ENCODE assay signal across 11 cellular contexts in genomic region chr10:687583-688286, GRCh38. TPM values are rescaled to one million over a fixed set of nuclear protein-coding genes. Genes with fewer than 3 reads are reported as not detected.
DNase-seq lines count a peak whose midpoint lies in the region; ATAC-seq and TF ChIP-seq lines count a peak whose summit lies in the region.
"Had no signal": no experiment of that assay in that cellular context is flagged by ENCODE, and none has a peak within 500 bp of the region (broad histone marks: within the 10 kb centered on the region; RNA-seq: fewer than 3 reads in every experiment).

No MANE protein-coding gene starts in this region.

- TF ChIP-seq EP300 in esophagus muscularis mucosa (IDR thresholded peaks at IDR 0.05) = no peak

- H3K9me3 ChIP-seq in A673 (ENCODE audit: low read depth, low read length, poor library complexity, severe bottlenecking) (no peaks in the 10 kb centered on the region), HUES6 (ENCODE audit: control insufficient read depth, insufficient read depth, low read depth, low read length) (no peaks in the 10 kb centered on the region), esophagus muscularis mucosa (no peaks in the 10 kb centered on the region), neuron (ENCODE audit: low read length) (no peaks in the 10 kb centered on the region), SJCRH30 (replicated peaks) (no peaks in the 10 kb centered on the region)

- TSS peak; percentile 44 for BruUV-seq in A673 (replicated peaks; lab: Mats Ljungman, UMichigan)

- POLR2A ChIA-PET in A673 (lab: Charles Lee; ENCODE audit: low non-redundant PET) = no interaction called here

- DNase-seq in A673 (ENCODE audit: low spot score) (no peak), esophagus muscularis mucosa (ENCODE audit: extremely low spot score) (peak; percentile 86), SJCRH30 (no peak), NCI-H69 (lab: John Stamatoyannopoulos, UW) (no peak), foreskin keratinocyte (no peak)
- DNase-seq in stimulated activated CD4-positive, alpha-beta T cell treated with anti-CD3 and anti-CD28 coated beads, Interleukin-4, amount 100 ng/mL, for 24 hours = no peak
- DNase-seq: activated CD8-positive, alpha-beta memory T cell treated with anti-CD3 and anti-CD28 coated beads, Interleukin-2, amount 10 ng/mL, durations not matched to agents 7 days and 5 days; NCI-H1694; stimulated activated CD4-positive, alpha-beta T cell treated with anti-CD3 and anti-CD28 coated beads, Interleukin-4, amount 100 ng/mL, for 1 hour had no signal

- 43% methylated on average over 13 of the region's 19 CpGs for WGBS in esophagus muscularis mucosa

- no peak for ATAC-seq in foreskin keratinocyte
- ATAC-seq: activated CD8-positive, alpha-beta memory T cell treated with anti-CD3 and anti-CD28 coated beads, Interleukin-2, amount 10 ng/mL, durations not matched to agents 7 days and 5 days had no signal

- H3K4me1 ChIP-seq in A673 (ENCODE audit: insufficient read depth, low read length, poor library complexity, severe bottlenecking) (peaks cover 12% of the 10 kb centered on the region), HUES6 (ENCODE audit: control insufficient read depth, insufficient read depth, low read length) (peaks cover 5% of the 10 kb centered on the region; the same call in 1 of the 2 replicates), esophagus muscularis mucosa (peaks cover 32 to 66% (median 61%) of the 10 kb centered on the region in 4 donors), neuron (ENCODE audit: insufficient read depth, low read length) (peaks cover 17% of the 10 kb centered on the region), SJCRH30 (peaks cover 1% of the 10 kb centered on the region; the same call in 1 of the 2 replicates), foreskin keratinocyte (peaks cover 5% of the 10 kb centered on the region)

- CTCF ChIA-PET in A673 (lab: Charles Lee) = interaction anchor here (0.5 kb wide), 1 partner anchor 387 kb away, joined by 3 read pairs; no protein-coding TSS in a partner anchor

- no peak overlapping the region for H3K27ac ChIP-seq in A673 (ENCODE audit: low read depth, low read length, poor library complexity, severe bottlenecking)
- no peak overlapping the region for H3K27ac ChIP-seq in HUES6 (ENCODE audit: low read depth, low read length)
- peak overlapping the region; percentile 85 to 98 (median 94) for H3K27ac ChIP-seq in esophagus muscularis mucosa (replicated peaks in 1 of 4)
- no peak overlapping the region for H3K27ac ChIP-seq in SJCRH30
- no peak overlapping the region for H3K27ac ChIP-seq in foreskin keratinocyte

- no peak for TF ChIP-seq POLR2A in esophagus muscularis mucosa (IDR thresholded peaks at IDR 0.05; ENCODE audit: low read depth)

- H2AFZ ChIP-seq in neuron (ENCODE audit: low read depth, low read length) = no peak overlapping the region

- H3K27me3 ChIP-seq in A673 (replicated peaks; ENCODE audit: insufficient read depth, low read depth, low read length, poor library complexity) (no peaks in the 10 kb centered on the region), HUES6 (ENCODE audit: control insufficient read depth, insufficient read depth, low read length) (peaks cover 25% of the 10 kb centered on the region), esophagus muscularis mucosa (no peaks in the 10 kb centered on the region), neuron (ENCODE audit: insufficient read depth, low read length) (no peaks in the 10 kb centered on the region), SJCRH30 (no peaks in the 10 kb centered on the region), foreskin keratinocyte (no peaks in the 10 kb centered on the region)

- intact Hi-C loops in A673 (cut with micrococcal nuclease; ENCODE audit: unreplicated experiment) (loop anchor here (10.0 kb wide), 1 partner anchor 173 kb away; no protein-coding TSS in a partner anchor), esophagus muscularis mucosa (cut with DNase I) (loop anchor here (2.0 to 10.0 kb wide), 2 partner anchors 63 to 177 kb away; no protein-coding TSS in a partner anchor)

- TF ChIP-seq CTCF in A673 (conservative IDR thresholded peaks at IDR 0.05; ENCODE audit: low read depth, low read length) (no peak), esophagus muscularis mucosa (IDR thresholded peaks at IDR 0.05) (no peak), foreskin keratinocyte (conservative IDR thresholded peaks at IDR 0.05) (no peak)

- H3K36me3 ChIP-seq in A673 (ENCODE audit: insufficient read depth, low read length, poor library complexity, severe bottlenecking) = no peaks in the 10 kb centered on the region
- H3K36me3 ChIP-seq in HUES6 (ENCODE audit: control insufficient read depth, insufficient read depth, low read length) = no peaks in the 10 kb centered on the region
- H3K36me3 ChIP-seq in esophagus muscularis mucosa = no peaks in the 10 kb centered on the region
- H3K36me3 ChIP-seq in neuron (ENCODE audit: insufficient read depth, low read length) = no peaks in the 10 kb centered on the region
- no peaks in the 10 kb centered on the region for H3K36me3 ChIP-seq in SJCRH30

- H3K4me3 ChIP-seq in A673 (ENCODE audit: low read depth, low read length, poor library complexity, severe bottlenecking) (peak overlapping the region; percentile 75), HUES6 (ENCODE audit: low read depth, low read length) (peak overlapping the region; percentile 74), esophagus muscularis mucosa (peak overlapping the region; percentile 76 to 92 (median 86)), neuron (ENCODE audit: low read length) (peak overlapping the region; percentile 84), SJCRH30 (no peak overlapping the region; the same call in 1 of the 2 replicates)

- no peak overlapping the region for H3K9ac ChIP-seq in HUES6 (ENCODE audit: low read length)

RNA-seq across cellular contexts. Expression of gene DIP2C, which starts 1.7 kb away (rescaled TPM):
- total RNA-seq in A673 (2021) (13.2 and 16.5 TPM in 2 replicates), esophagus muscularis mucosa (10 to 100 TPM; 38.6 to 66.4 (median 55.7) TPM), foreskin keratinocyte (4.7 and 5.0 TPM in 2 replicates)
- total RNA-seq in SJCRH30 (2014; rRNA removed; shearing (Covaris generic)) = 5.0 TPM in 2 replicates
- 1.2 and 1.3 TPM in 2 replicates for polyA plus RNA-seq in foreskin keratinocyte

Comparison
In these comparisons a context has a peak if more than half of its experiments do, and no peak if none do; other contexts are left out.
1. H3K27ac ChIP-seq: peak in esophagus muscularis mucosa (4 of 4); none in A673 (single experiment), HUES6 (single experiment), SJCRH30 (single experiment) and foreskin keratinocyte (single experiment).